In the genomic region with DNA sequence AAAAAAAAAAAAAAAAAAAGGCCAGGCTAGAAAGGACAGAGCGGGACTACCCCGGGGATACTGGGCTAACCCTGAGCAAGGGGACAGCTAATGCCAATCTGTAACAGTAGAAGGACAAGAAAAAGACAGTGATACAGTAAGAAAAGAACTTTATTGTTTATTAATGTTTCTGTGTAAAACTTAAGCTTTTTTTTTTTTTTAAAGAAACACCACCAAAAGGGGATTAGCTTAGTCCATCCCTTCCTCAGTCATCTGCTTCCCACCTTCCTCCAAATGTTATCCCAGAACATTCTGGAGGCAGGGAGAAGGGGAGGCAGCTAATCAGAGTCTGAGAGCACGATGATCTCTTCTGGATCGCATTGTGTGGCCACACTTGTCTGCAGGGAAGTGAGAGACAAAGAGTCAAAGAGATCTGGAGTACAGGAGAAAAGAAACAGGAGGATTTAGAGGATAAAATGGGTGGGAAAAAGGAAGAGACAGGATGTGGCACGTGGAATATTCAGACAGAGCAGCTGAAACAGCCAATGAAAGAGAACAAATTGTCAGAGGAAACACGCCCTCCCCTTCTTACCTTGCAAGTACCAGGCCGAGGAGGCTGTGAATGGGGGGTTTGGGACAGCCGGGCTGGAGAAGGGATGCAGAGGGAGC, we compare ENCODE assay signal across 1 cellular context.
TF ChIP-seq lines count a peak whose summit lies in the region.

No MANE protein-coding gene starts in this region.

TF ChIP-seq in HCT116, 20 proteins besides CTCF, POLR2A, EP300 and RAD21:
- TF ChIP-seq ATF3 (IDR thresholded peaks at IDR 0.05), result no peak
- no peak for TF ChIP-seq CEBPB (IDR thresholded peaks at IDR 0.05; ENCODE audit: low read depth)
- TF ChIP-seq YY1 (IDR thresholded peaks at IDR 0.05; ENCODE audit: extremely low read depth, insufficient replicate concordance, low read depth, low read length), result no peak
- TF ChIP-seq, protein P1, sequence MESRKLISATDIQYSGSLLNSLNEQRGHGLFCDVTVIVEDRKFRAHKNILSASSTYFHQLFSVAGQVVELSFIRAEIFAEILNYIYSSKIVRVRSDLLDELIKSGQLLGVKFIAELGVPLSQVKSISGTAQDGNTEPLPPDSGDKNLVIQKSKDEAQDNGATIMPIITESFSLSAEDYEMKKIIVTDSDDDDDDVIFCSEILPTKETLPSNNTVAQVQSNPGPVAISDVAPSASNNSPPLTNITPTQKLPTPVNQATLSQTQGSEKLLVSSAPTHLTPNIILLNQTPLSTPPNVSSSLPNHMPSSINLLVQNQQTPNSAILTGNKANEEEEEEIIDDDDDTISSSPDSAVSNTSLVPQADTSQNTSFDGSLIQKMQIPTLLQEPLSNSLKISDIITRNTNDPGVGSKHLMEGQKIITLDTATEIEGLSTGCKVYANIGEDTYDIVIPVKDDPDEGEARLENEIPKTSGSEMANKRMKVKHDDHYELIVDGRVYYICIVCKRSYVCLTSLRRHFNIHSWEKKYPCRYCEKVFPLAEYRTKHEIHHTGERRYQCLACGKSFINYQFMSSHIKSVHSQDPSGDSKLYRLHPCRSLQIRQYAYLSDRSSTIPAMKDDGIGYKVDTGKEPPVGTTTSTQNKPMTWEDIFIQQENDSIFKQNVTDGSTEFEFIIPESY (IDR thresholded peaks at IDR 0.05; ENCODE audit: extremely low read depth, insufficient replicate concordance, low read length), result no peak
- no peak for TF ChIP-seq EZH2phosphoT487 (IDR thresholded peaks at IDR 0.05; ENCODE audit: borderline replicate concordance)
- no peak for TF ChIP-seq ELF1 (IDR thresholded peaks at IDR 0.05; ENCODE audit: borderline replicate concordance, low read depth)
- TF ChIP-seq EGR1 (IDR thresholded peaks at IDR 0.05; ENCODE audit: low read depth), result no peak
- TF ChIP-seq FOSL1 (IDR thresholded peaks at IDR 0.05; ENCODE audit: low read depth), result no peak
- TF ChIP-seq SIN3A (IDR thresholded peaks at IDR 0.05; ENCODE audit: low read depth), result no peak
- no peak for TF ChIP-seq ZFX (IDR thresholded peaks at IDR 0.05)
- no peak for TF ChIP-seq SP1 (IDR thresholded peaks at IDR 0.05; ENCODE audit: low read depth)
